In genomic region chr1:200669314-200670214, GRCh38 we compare ENCODE assay signal across 8 cellular contexts.
DNase-seq lines count a peak whose midpoint lies in the region; ATAC-seq and TF ChIP-seq lines count a peak whose summit lies in the region.

TSS of gene DDX59 (minus strand) at chr1:200669907. CDS start at chr1:200666740, 3,167 bp downstream.

- H3K4me1 Mint-ChIP-seq in central memory CD8-positive, alpha-beta T cell = peaks cover 45% of the 10 kb centered on the region

- TF ChIP-seq CTCF in AG09309 (IDR thresholded peaks at IDR 0.05; ENCODE audit: control insufficient read depth, insufficient read depth, low read depth, low read length, missing control alignments) = no peak

- ATAC-seq in GM19025 (IDR thresholded peaks at IDR 0.05; ENCODE audit: low read depth, unreplicated experiment) (peak; percentile 80), HG03342 (IDR thresholded peaks at IDR 0.05; ENCODE audit: unreplicated experiment) (peak; percentile 86)
- ATAC-seq in central memory CD8-positive, alpha-beta T cell (replicated peaks; ENCODE audit: extremely low read depth, poor library complexity, severe bottlenecking) = peak; percentile 84

- H3K27me3 Mint-ChIP-seq in central memory CD8-positive, alpha-beta T cell = no peaks in the 10 kb centered on the region

- peak within 1 kb of the TSS; percentile 94 for H3K4me3 Mint-ChIP-seq in central memory CD8-positive, alpha-beta T cell

- H3K36me3 Mint-ChIP-seq in central memory CD8-positive, alpha-beta T cell (ENCODE audit: insufficient read depth) = peaks cover 19% of the 10 kb centered on the region

- peak; percentile 91 for DNase-seq in AG09309 (ENCODE audit: low read depth)
- peak; percentile 99 for DNase-seq in NCI-H446 (lab: John Stamatoyannopoulos, UW)
- DNase-seq in activated CD4-positive, CD25-positive, alpha-beta regulatory T cell treated with anti-CD3 and anti-CD28 coated beads, Interleukin-2, amount 50 U/mL, for 16 hours (ENCODE audit: low read depth, low spot score) = peak; percentile 76
- DNase-seq in central memory CD8-positive, alpha-beta T cell (ENCODE audit: low spot score in 2 of 2) = peak; percentile 69 to 78
- peak; percentile 99 for DNase-seq in islet precursor cell
- peak; percentile 84 to 96 (median 92) for DNase-seq in stimulated activated CD4-positive, alpha-beta T cell treated with anti-CD3 and anti-CD28 coated beads, Interleukin-12 subunit alpha, Interleukin-12 subunit beta, amount 100 ng/mL, for 48 hours (ENCODE audit: low read depth in 2 of 3, low spot score in 1 of 3)

- peak within 1 kb of the TSS; percentile 93 for H3K27ac Mint-ChIP-seq in central memory CD8-positive, alpha-beta T cell (ENCODE audit: low read depth)

- H3K9me3 Mint-ChIP-seq in central memory CD8-positive, alpha-beta T cell = no peaks in the 10 kb centered on the region

- H3K4me3 ChIP-seq in AG09309 (ENCODE audit: control insufficient read depth, low read depth, low read length) = peak within 1 kb of the TSS; percentile 68

Comparison
In these comparisons a context has a peak if more than half of its experiments do, and no peak if none do; other contexts are left out.
1. Peak in every context shown above with its lines: DNase-seq, ATAC-seq and H3K4me3 ChIP-seq.